ENCODE assay signal across 20 cellular contexts in genomic region chr7:421056-421991, GRCh38.
DNase-seq lines count a peak whose midpoint lies in the region; ATAC-seq and TF ChIP-seq lines count a peak whose summit lies in the region.
"Had no signal": no experiment of that assay in that cellular context is flagged by ENCODE, and none has a peak within 500 bp of the region (broad histone marks: within the 10 kb centered on the region; RNA-seq: fewer than 3 reads in every experiment).

No MANE protein-coding gene starts in this region.

- H3K4me3 Mint-ChIP-seq in activated naive CD4-positive, alpha-beta T cell treated with anti-CD3 and anti-CD28 coated beads, Interleukin-2, amount 10 ng/mL, durations not matched to agents 7 days and 5 days: no peak overlapping the region
- H3K4me3 Mint-ChIP-seq: activated CD4-positive, alpha-beta T cell treated with anti-CD3 and anti-CD28 coated beads for 36 hours had no signal

- H3K9me3 ChIP-seq in upper lobe of right lung: peaks cover 13% of the 10 kb centered on the region

- no peak for TF ChIP-seq RAD21 in Ishikawa (IDR thresholded peaks at IDR 0.05; ENCODE audit: low read depth)

- DNase-seq in activated naive CD4-positive, alpha-beta T cell treated with anti-CD3 and anti-CD28 coated beads, Interleukin-2, amount 10 ng/mL, durations not matched to agents 7 days and 5 days: no peak
- no peak for DNase-seq in activated naive CD4-positive, alpha-beta T cell treated with anti-CD3 and anti-CD28 coated beads, Interleukin-2, amount 50 U/mL, for 16 hours
- DNase-seq in foreskin keratinocyte: no peak
- peak; percentile 62 for DNase-seq in upper lobe of right lung
- no peak for DNase-seq in foreskin fibroblast
- no peak for DNase-seq in SKM-1 treated with dmso at 0.1 percent for 144 hours (lab: John Stamatoyannopoulos, UW; ENCODE audit: unreplicated experiment)
- DNase-seq: ACHN; activated CD4-positive, alpha-beta T cell treated with anti-CD3 and anti-CD28 coated beads for 36 hours; DMS53; foreskin melanocyte; midbrain; NCI-H1092; stimulated activated CD4-positive, alpha-beta T cell treated with anti-CD3 and anti-CD28 coated beads, Interleukin-4, amount 100 ng/mL, for 24 hours had no signal

- H3K36me3 Mint-ChIP-seq in activated naive CD4-positive, alpha-beta T cell treated with anti-CD3 and anti-CD28 coated beads, Interleukin-2, amount 10 ng/mL, durations not matched to agents 7 days and 5 days: no peaks in the 10 kb centered on the region

- H3K9me3 Mint-ChIP-seq in activated naive CD4-positive, alpha-beta T cell treated with anti-CD3 and anti-CD28 coated beads, Interleukin-2, amount 10 ng/mL, durations not matched to agents 7 days and 5 days: peaks cover 6% of the 10 kb centered on the region

- peak overlapping the region; percentile 33 for H3K27ac Mint-ChIP-seq in activated naive CD4-positive, alpha-beta T cell treated with anti-CD3 and anti-CD28 coated beads, Interleukin-2, amount 10 ng/mL, durations not matched to agents 7 days and 5 days
- H3K27ac Mint-ChIP-seq: activated CD4-positive, alpha-beta T cell treated with anti-CD3 and anti-CD28 coated beads for 36 hours had no signal

- no peaks in the 10 kb centered on the region for H3K4me1 ChIP-seq in foreskin keratinocyte
- no peaks in the 10 kb centered on the region for H3K4me1 ChIP-seq in upper lobe of right lung

- CTCF ChIA-PET in activated naive CD4-positive, alpha-beta T cell treated with anti-CD3 and anti-CD28 coated beads, Interleukin-2, amount 10 ng/mL, durations not matched to agents 7 days and 5 days (lab: Charles Lee): no interaction called here

- H3K27me3 Mint-ChIP-seq in activated naive CD4-positive, alpha-beta T cell treated with anti-CD3 and anti-CD28 coated beads, Interleukin-2, amount 10 ng/mL, durations not matched to agents 7 days and 5 days: no peaks in the 10 kb centered on the region
- H3K27me3 Mint-ChIP-seq: activated CD4-positive, alpha-beta T cell treated with anti-CD3 and anti-CD28 coated beads for 36 hours had no signal

- ATAC-seq in foreskin keratinocyte (peak; percentile 19), upper lobe of right lung (no peak), GM19395 (IDR thresholded peaks at IDR 0.05; ENCODE audit: unreplicated experiment) (no peak)
- ATAC-seq: activated CD4-positive, alpha-beta T cell treated with anti-CD3 and anti-CD28 coated beads for 36 hours; left lobe of liver had no signal

- TF ChIP-seq CTCF in foreskin keratinocyte (conservative IDR thresholded peaks at IDR 0.05) (no peak), upper lobe of right lung (IDR thresholded peaks at IDR 0.05) (no peak), foreskin fibroblast (IDR thresholded peaks at IDR 0.05; ENCODE audit: low read depth, low read length) (no peak)

- H3K27ac ChIP-seq in foreskin keratinocyte (no peak overlapping the region), upper lobe of right lung (no peak overlapping the region)
- H3K27ac ChIP-seq: C4-2B, dorsolateral prefrontal cortex, epithelial cell of prostate had no signal

- H3K4me3 ChIP-seq in upper lobe of right lung: no peak overlapping the region
- H3K4me3 ChIP-seq in foreskin fibroblast (ENCODE audit: low read depth in 1 of 2, low read length in 2 of 2): no peak overlapping the region
- H3K4me3 ChIP-seq: dorsolateral prefrontal cortex, smooth muscle cell had no signal

- H3K36me3 ChIP-seq in upper lobe of right lung: no peaks in the 10 kb centered on the region

- 0 out of 2 replicates have a peak, but pooled peaks have one; percentile 33 for TF ChIP-seq EP300 in Ishikawa (IDR thresholded peaks at IDR 0.05; ENCODE audit: borderline replicate concordance)

- H3K27me3 ChIP-seq in foreskin keratinocyte (peaks cover 15% of the 10 kb centered on the region), upper lobe of right lung (no peaks in the 10 kb centered on the region)

- intact Hi-C loops in upper lobe of right lung (cut with DNase I): no loop called here

- H3K4me1 Mint-ChIP-seq in activated naive CD4-positive, alpha-beta T cell treated with anti-CD3 and anti-CD28 coated beads, Interleukin-2, amount 10 ng/mL, durations not matched to agents 7 days and 5 days: no peaks in the 10 kb centered on the region
- H3K4me1 Mint-ChIP-seq: activated CD4-positive, alpha-beta T cell treated with anti-CD3 and anti-CD28 coated beads for 36 hours had no signal

TF ChIP-seq in Ishikawa, 13 proteins besides CTCF, POLR2A, EP300 and RAD21:
- TF ChIP-seq CEBPB (IDR thresholded peaks at IDR 0.05): no peak
- TF ChIP-seq TAF1 (IDR thresholded peaks at IDR 0.05; ENCODE audit: low read depth): no peak
- no peak; the same call in 1 of the 2 replicates for TF ChIP-seq NFIC (IDR thresholded peaks at IDR 0.05)
- TF ChIP-seq REST (IDR thresholded peaks at IDR 0.05; ENCODE audit: low read depth): no peak
- TF ChIP-seq EGR1 (IDR thresholded peaks at IDR 0.05): 0 out of 2 replicates have a peak, but pooled peaks have one; percentile 20
- peak; percentile 51 for TF ChIP-seq ZBTB7A (IDR thresholded peaks at IDR 0.05; ENCODE audit: low read depth)
- TF ChIP-seq USF1 (IDR thresholded peaks at IDR 0.05): no peak
- no peak for TF ChIP-seq FOXM1 (IDR thresholded peaks at IDR 0.05; ENCODE audit: borderline replicate concordance, low read depth)
- peak; percentile 90 for TF ChIP-seq MAX (IDR thresholded peaks at IDR 0.05)
- no peak for TF ChIP-seq YY1 (IDR thresholded peaks at IDR 0.05; ENCODE audit: low read depth)
- peak; percentile 65; the same call in 1 of the 2 replicates for TF ChIP-seq TCF12 (IDR thresholded peaks at IDR 0.05; ENCODE audit: low read depth)
- TF ChIP-seq CREB1 (IDR thresholded peaks at IDR 0.05; ENCODE audit: low read depth): no peak; the same call in 1 of the 2 replicates
- no peak for TF ChIP-seq TEAD4 (IDR thresholded peaks at IDR 0.05)
TF ChIP-seq in Ishikawa: peak in this region for 4.
